ENCODE assay signal across 10 cellular contexts in the genomic region with DNA sequence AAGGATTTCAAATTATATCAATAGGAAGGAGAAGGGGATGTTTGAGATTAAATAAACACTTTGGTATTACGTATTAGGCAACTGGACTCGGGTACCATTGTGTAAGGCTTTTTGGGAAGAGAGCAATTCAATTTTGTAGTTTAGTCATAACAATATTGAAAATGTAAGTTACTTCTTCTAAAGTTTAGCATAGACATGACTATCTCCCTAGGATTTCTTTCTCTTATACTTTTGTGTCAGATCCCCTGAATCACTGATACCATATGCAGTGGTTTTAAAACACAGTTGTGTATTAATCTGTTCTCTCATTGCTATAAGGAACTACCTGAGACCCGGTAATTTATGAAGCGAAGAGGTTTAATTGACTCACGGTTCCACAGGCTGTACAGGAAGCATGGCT.
A peak's percentile ranks its signal among the peaks of the same experiment; 100 is the strongest.
DNase-seq lines count a peak whose midpoint lies in the region; ATAC-seq, FAIRE-seq and TF ChIP-seq lines count a peak whose summit lies in the region.
"Had no signal": no experiment of that assay in that cellular context is flagged by ENCODE, and none has a peak within 500 bp of the region (broad histone marks: within the 10 kb centered on the region; RNA-seq: fewer than 3 reads in every experiment).

No MANE protein-coding gene starts in this region.

- H3K36me3 ChIP-seq in left ventricle myocardium inferior = no peaks in the 10 kb centered on the region
- H3K36me3 ChIP-seq in ascending aorta = no peaks in the 10 kb centered on the region
- H3K36me3 ChIP-seq: transverse colon had no signal

- H3K27ac Mint-ChIP-seq in nephron = peak overlapping the region; percentile 93 to 94 (median 94)

- H3K27ac ChIP-seq in left ventricle myocardium inferior (replicated peaks) (peak overlapping the region; percentile 84), ascending aorta (peak overlapping the region; percentile 44 to 56)
- H3K27ac ChIP-seq: C4-2B had no signal

- no peak overlapping the region for H3K4me3 Mint-ChIP-seq in nephron

- H3K4me1 ChIP-seq in left ventricle myocardium inferior = peaks cover 30% of the 10 kb centered on the region
- H3K4me1 ChIP-seq in ascending aorta = peaks cover 0 to 3% of the 10 kb centered on the region in 2 donors

- H3K27me3 ChIP-seq in left ventricle myocardium inferior (ENCODE audit: low read depth) (no peaks in the 10 kb centered on the region), ascending aorta (no peaks in the 10 kb centered on the region)
- H3K27me3 ChIP-seq: transverse colon had no signal

- no peak overlapping the region for H3K4me3 ChIP-seq in left ventricle myocardium inferior
- H3K4me3 ChIP-seq in ascending aorta = no peak overlapping the region
- H3K4me3 ChIP-seq: transverse colon had no signal

- no peak for FAIRE-seq in frontal cortex (lab: Jason Lieb, UNC)

- H3K4me1 Mint-ChIP-seq in nephron = peaks cover 51% of the 10 kb centered on the region

- H3K9me3 Mint-ChIP-seq in nephron = peaks cover 17% of the 10 kb centered on the region

- peaks cover 10% of the 10 kb centered on the region for H3K36me3 Mint-ChIP-seq in nephron (ENCODE audit: low read depth)

- no peak for DNase-seq in left ventricle myocardium inferior
- DNase-seq in left ventricle myocardium superior = no peak
- DNase-seq in ascending aorta (ENCODE audit: low spot score in 2 of 2) = no peak
- DNase-seq in kidney glomerular epithelial cell (lab: John Stamatoyannopoulos, UW) = no peak
- DNase-seq in frontal cortex (ENCODE audit: low spot score in 2 of 2) = no peak
- no peak for DNase-seq in left colon
- DNase-seq: transverse colon had no signal

- ATAC-seq in left ventricle myocardium superior (no peak), GM21526 (IDR thresholded peaks at IDR 0.05; ENCODE audit: low FRiP score, unreplicated experiment) (no peak), left colon (no peak)

- no peaks in the 10 kb centered on the region for H3K27me3 Mint-ChIP-seq in nephron (ENCODE audit: low read depth)

- no peaks in the 10 kb centered on the region for H3K9me3 ChIP-seq in left ventricle myocardium inferior (replicated peaks)
- no peaks in the 10 kb centered on the region for H3K9me3 ChIP-seq in ascending aorta
- H3K9me3 ChIP-seq: transverse colon had no signal

- intact Hi-C loops in left ventricle myocardium inferior (cut with micrococcal nuclease) = no loop called here
- intact Hi-C loops in left ventricle myocardium superior (cut with micrococcal nuclease) = no loop called here
- intact Hi-C loops in ascending aorta (cut with DNase I) = no loop called here
- intact Hi-C loops in left colon (cut with DNase I, micrococcal nuclease) = no loop called here

- TF ChIP-seq CTCF in left ventricle myocardium inferior (IDR thresholded peaks at IDR 0.05; ENCODE audit: borderline replicate concordance) (no peak), ascending aorta (IDR thresholded peaks at IDR 0.05) (no peak), nephron (IDR thresholded peaks at IDR 0.05; ENCODE audit: unreplicated experiment in 3 of 3) (no peak)
